In the genomic region with DNA sequence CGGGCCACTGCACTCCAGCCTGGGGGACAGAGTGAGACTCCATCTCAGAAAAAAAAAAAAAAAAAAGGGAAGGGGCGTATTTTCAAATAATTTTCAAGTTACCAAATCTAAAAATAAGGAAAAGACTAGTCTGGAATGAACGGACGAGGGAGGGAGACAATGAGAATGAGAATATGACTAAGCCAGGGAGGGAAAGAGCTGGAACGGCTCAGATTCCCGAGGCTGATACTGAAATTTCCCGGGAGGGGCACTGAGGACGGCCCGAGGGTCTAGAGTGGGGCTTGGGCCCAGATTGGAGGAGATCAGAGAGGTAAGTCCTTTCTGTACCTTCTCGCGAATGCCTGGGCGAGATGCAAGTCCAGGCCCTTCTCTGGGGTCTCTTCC, we compare ENCODE assay signal across 8 cellular contexts. TPM values are rescaled to one million over a fixed set of nuclear protein-coding genes. Genes with fewer than 3 reads are reported as not detected.
DNase-seq lines count a peak whose midpoint lies in the region; TF ChIP-seq lines count a peak whose summit lies in the region.

No MANE protein-coding gene starts in this region.

- no CpG with 5 or more reads among the region's 12 CpGs for WGBS in neuronal stem cell (ENCODE audit: extremely low coverage in 2 of 2, insufficient read length in 2 of 2, insufficient replicate concordance in 1 of 2), 2 donors

- H3K79me1 ChIP-seq in neuronal stem cell (ENCODE audit: low read depth, low read length): no peaks in the 10 kb centered on the region

- CTCF ChIA-PET in AG04450 (lab: Charles Lee): interaction anchor here (0.5 to 3.3 kb wide), 16 partner anchors 11 to 289 kb away, joined by 3 to 18 read pairs (median 5); a partner anchor contains a TSS

- no peaks in the 10 kb centered on the region for H4K20me1 ChIP-seq in OCI-LY3 (ENCODE audit: insufficient read depth, low read length)

- DNase-seq in AG04450 (ENCODE audit: low read depth, low spot score) (no peak), epithelial cell of esophagus (ENCODE audit: low read depth) (peak; percentile 33), neuronal stem cell (ENCODE audit: low spot score) (no peak), erythroblast (lab: John Stamatoyannopoulos, UW) (no peak), NCI-H2029 treated with DMSO at 0.1 percent for 48 hours (lab: John Stamatoyannopoulos, UW) (no peak), WERI-Rb-1 (no peak), T-helper 9 cell (no peak)

- no peaks in the 10 kb centered on the region for H3K4me1 ChIP-seq in OCI-LY3 (ENCODE audit: low read length)
- H3K4me1 ChIP-seq in neuronal stem cell (ENCODE audit: control insufficient read depth in 2 of 2, insufficient read depth in 1 of 2, low read depth in 1 of 2, low read length in 2 of 2): peaks cover 11 to 25% of the 10 kb centered on the region in 2 donors

- no peak overlapping the region for H2AK5ac ChIP-seq in neuronal stem cell (ENCODE audit: low read depth, low read length)

- H3K36me3 ChIP-seq in OCI-LY3 (replicated peaks; ENCODE audit: low read depth, low read length) (no peaks in the 10 kb centered on the region), neuronal stem cell (replicated peaks in 1 of 2; ENCODE audit: control insufficient read depth in 2 of 2, insufficient read depth in 2 of 2, low read length in 2 of 2) (no peaks in the 10 kb centered on the region), WERI-Rb-1 (no peaks in the 10 kb centered on the region)

- H3K4me2 ChIP-seq in OCI-LY3 (ENCODE audit: low read length): peak overlapping the region; percentile 81
- no peak overlapping the region for H3K4me2 ChIP-seq in neuronal stem cell (ENCODE audit: insufficient read depth, low read length, poor library complexity, severe bottlenecking)

- POLR2A ChIA-PET in AG04450 (lab: Yijun Ruan, JAX): interaction anchor here (0.6 to 1.8 kb wide), 6 partner anchors 17 to 1094 kb away, joined by 3 to 7 read pairs (median 6); no protein-coding TSS in a partner anchor

- no peak overlapping the region for H2BK120ac ChIP-seq in neuronal stem cell (ENCODE audit: low read depth, low read length)

- H3K9me3 ChIP-seq in AG04450 (ENCODE audit: control insufficient read depth, insufficient read depth, low read length): peaks cover 3% of the 10 kb centered on the region; the same call in 1 of the 2 replicates
- no peaks in the 10 kb centered on the region for H3K9me3 ChIP-seq in OCI-LY3 (ENCODE audit: insufficient read depth, low read length)
- no peaks in the 10 kb centered on the region for H3K9me3 ChIP-seq in neuronal stem cell (replicated peaks in 1 of 2; ENCODE audit: control insufficient read depth in 2 of 2, insufficient read depth in 1 of 2, low read depth in 1 of 2, low read length in 2 of 2)
- H3K9me3 ChIP-seq in WERI-Rb-1 (ENCODE audit: severe bottlenecking): no peaks in the 10 kb centered on the region

- H3K79me2 ChIP-seq in OCI-LY3 (ENCODE audit: low read length): no peaks in the 10 kb centered on the region

- H3K4ac ChIP-seq in neuronal stem cell (ENCODE audit: low read length): no peak overlapping the region

- peak overlapping the region; percentile 24 for H2BK15ac ChIP-seq in neuronal stem cell (ENCODE audit: low read length)

- H3K4me3 ChIP-seq in AG04450 (ENCODE audit: low read depth, low read length) (peak overlapping the region; percentile 63), OCI-LY3 (ENCODE audit: low read length) (peak overlapping the region; percentile 85), epithelial cell of esophagus (ENCODE audit: low read length) (no peak overlapping the region), neuronal stem cell (ENCODE audit: low read length in 2 of 2) (no peak overlapping the region), WERI-Rb-1 (ENCODE audit: low read depth, low read length) (no peak overlapping the region)

- TF ChIP-seq CTCF in AG04450 (IDR thresholded peaks at IDR 0.05; ENCODE audit: low read depth, low read length) (no peak), OCI-LY3 (IDR thresholded peaks at IDR 0.05; ENCODE audit: low read depth, low read length) (no peak), epithelial cell of esophagus (IDR thresholded peaks at IDR 0.05; ENCODE audit: insufficient read depth, low read depth, low read length, missing control alignments) (no peak), WERI-Rb-1 (IDR thresholded peaks at IDR 0.05; ENCODE audit: low read depth, low read length) (no peak)

- no peaks in the 10 kb centered on the region for H3K27me3 ChIP-seq in AG04450 (ENCODE audit: control insufficient read depth, insufficient read depth, low read length)
- peaks cover 14% of the 10 kb centered on the region for H3K27me3 ChIP-seq in OCI-LY3 (ENCODE audit: low read depth, low read length)
- peaks cover 0 to 16% (median 0%) of the 10 kb centered on the region in 3 experiments for H3K27me3 ChIP-seq in neuronal stem cell (ENCODE audit: control insufficient read depth in 3 of 3, insufficient read depth in 3 of 3, low read depth in 1 of 3, low read length in 3 of 3)
- H3K27me3 ChIP-seq in WERI-Rb-1 (ENCODE audit: insufficient read depth, low read depth, severe bottlenecking): no peaks in the 10 kb centered on the region

- H4K8ac ChIP-seq in neuronal stem cell (ENCODE audit: low read depth, low read length): no peak overlapping the region

- peak overlapping the region; percentile 57 for H3K27ac ChIP-seq in AG04450 (ENCODE audit: low read depth, low read length)
- no peak overlapping the region for H3K27ac ChIP-seq in OCI-LY3 (ENCODE audit: low read length)
- H3K27ac ChIP-seq in neuronal stem cell (replicated peaks; ENCODE audit: low read length): no peak overlapping the region
- no peak overlapping the region for H3K27ac ChIP-seq in WERI-Rb-1

- no peak overlapping the region for H3K23ac ChIP-seq in neuronal stem cell (ENCODE audit: low read depth, low read length, poor library complexity)

- H2BK5ac ChIP-seq in neuronal stem cell (ENCODE audit: low read length): no peak overlapping the region

- H2BK12ac ChIP-seq in neuronal stem cell (ENCODE audit: low read length): no peak overlapping the region

- no peak overlapping the region for H3K9ac ChIP-seq in OCI-LY3 (ENCODE audit: low read length)
- H3K9ac ChIP-seq in neuronal stem cell (ENCODE audit: low read depth, low read length, poor library complexity): no peak overlapping the region

- peak overlapping the region; percentile 95 for H2AFZ ChIP-seq in OCI-LY3 (ENCODE audit: low read depth, low read length)
- H2AFZ ChIP-seq in neuronal stem cell (ENCODE audit: low read length): no peak overlapping the region

- TF ChIP-seq POLR2A in erythroblast (IDR thresholded peaks at IDR 0.05; ENCODE audit: low read length): no peak

- H3K18ac ChIP-seq in neuronal stem cell (ENCODE audit: low read length): no peak overlapping the region

- H4K91ac ChIP-seq in neuronal stem cell (ENCODE audit: low read depth, low read length, poor library complexity): no peak overlapping the region

- no peak overlapping the region for H3K14ac ChIP-seq in neuronal stem cell (ENCODE audit: low read length)

RNA-seq across cellular contexts. Expression of a gene that starts 3.4 kb away (rescaled TPM):
- polyA plus RNA-seq in AG04450 (2011; rRNA removed): 0.48 and 0.71 TPM in 2 replicates
- 0.69 and 0.87 TPM in 2 replicates for polyA minus RNA-seq in AG04450 (2011; rRNA and poly(A)+ RNA removed)
- 0.03 TPM for polyA plus RNA-seq in neuronal stem cell (2013, experiment 1 of 2)
- polyA plus RNA-seq in neuronal stem cell (2013, experiment 2 of 2): 0.03 TPM

RNA-seq across cellular contexts. Expression of a gene that starts 25.0 kb away (rescaled TPM):
- 314 and 364 TPM in 2 replicates for polyA plus RNA-seq in AG04450 (2011; rRNA removed)
- 113 and 118 TPM in 2 replicates for polyA minus RNA-seq in AG04450 (2011; rRNA and poly(A)+ RNA removed)
- polyA plus RNA-seq in neuronal stem cell (2013, experiment 1 of 2): 191 TPM
- polyA plus RNA-seq in neuronal stem cell (2013, experiment 2 of 2): 183 TPM

RNA-seq across cellular contexts. Expression of a gene that starts 29.2 kb away (rescaled TPM):
- 108 and 115 TPM in 2 replicates for polyA plus RNA-seq in AG04450 (2011; rRNA removed)
- 66.4 and 70.8 TPM in 2 replicates for polyA minus RNA-seq in AG04450 (2011; rRNA and poly(A)+ RNA removed)
- 29.4 TPM for polyA plus RNA-seq in neuronal stem cell (2013, experiment 1 of 2)
- 30.0 TPM for polyA plus RNA-seq in neuronal stem cell (2013, experiment 2 of 2)

Comparison
In these comparisons a context has a peak if more than half of its experiments do, and no peak if none do; other contexts are left out.
1. H3K4me3 ChIP-seq: peak in AG04450 (single experiment) and OCI-LY3 (single experiment); none in epithelial cell of esophagus (single experiment), neuronal stem cell (0 of 2) and WERI-Rb-1 (single experiment).